In genomic region chr5:172769598-172770373, GRCh38 we compare ENCODE assay signal across 1 cellular context.
TF ChIP-seq lines count a peak whose summit lies in the region.

No MANE protein-coding gene starts in this region.

TF ChIP-seq in HepG2, 621 proteins besides CTCF, POLR2A, EP300 and RAD21 (continued from another document):
- no peak for TF ChIP-seq ZNF407 (CRISPR knock-in tag; IDR thresholded peaks at IDR 0.05; ENCODE audit: not compliant biosample characterization)
- TF ChIP-seq TBL1XR1 (IDR thresholded peaks at IDR 0.05; ENCODE audit: borderline replicate concordance, low read length, partially characterized antibody), result no peak
- no peak for TF ChIP-seq ZNF260 (CRISPR knock-in tag; IDR thresholded peaks at IDR 0.05; ENCODE audit: borderline replicate concordance, low read depth)
- TF ChIP-seq ZNF607 (CRISPR knock-in tag; IDR thresholded peaks at IDR 0.05; ENCODE audit: borderline replicate concordance), result peak; percentile 33; the same call in 1 of the 2 replicates
- no peak for TF ChIP-seq RELA (CRISPR knock-in tag; IDR thresholded peaks at IDR 0.05)
- no peak for TF ChIP-seq CHD2 (IDR thresholded peaks at IDR 0.05; ENCODE audit: low read depth, low read length)
- TF ChIP-seq TCF12 (IDR thresholded peaks at IDR 0.05), result no peak
- TF ChIP-seq TCF12 (CRISPR knock-in tag; IDR thresholded peaks at IDR 0.05), result no peak
- no peak for TF ChIP-seq REL (CRISPR knock-in tag; conservative IDR thresholded peaks at IDR 0.05)
- no peak for TF ChIP-seq ZBTB2 (CRISPR knock-in tag; IDR thresholded peaks at IDR 0.05; ENCODE audit: low read depth)
- TF ChIP-seq PBX2 (CRISPR knock-in tag; IDR thresholded peaks at IDR 0.05), result no peak
- TF ChIP-seq ATF1 (CRISPR knock-in tag; IDR thresholded peaks at IDR 0.05), result no peak
- TF ChIP-seq ZNF768 (CRISPR knock-in tag; IDR thresholded peaks at IDR 0.05), result no peak
- peak; percentile 47; the same call in 1 of the 2 replicates for TF ChIP-seq HNF1B (CRISPR knock-in tag; IDR thresholded peaks at IDR 0.05)
- no peak for TF ChIP-seq CBX5 (CRISPR knock-in tag; IDR thresholded peaks at IDR 0.05; ENCODE audit: borderline replicate concordance)
- no peak for TF ChIP-seq GATAD1 (CRISPR knock-in tag; IDR thresholded peaks at IDR 0.05)
- TF ChIP-seq ZNF639 (CRISPR knock-in tag; conservative IDR thresholded peaks at IDR 0.05), result no peak
- TF ChIP-seq BCL6 (CRISPR knock-in tag; IDR thresholded peaks at IDR 0.05), result no peak
- no peak for TF ChIP-seq SIN3B (IDR thresholded peaks at IDR 0.05; ENCODE audit: low read length)
- no peak for TF ChIP-seq BRCA1 (CRISPR knock-in tag; IDR thresholded peaks at IDR 0.05)
- TF ChIP-seq NRL (CRISPR knock-in tag; IDR thresholded peaks at IDR 0.05; ENCODE audit: borderline replicate concordance), result no peak
